Comparison of ENCODE assay signal across 1 cellular context in the genomic region with DNA sequence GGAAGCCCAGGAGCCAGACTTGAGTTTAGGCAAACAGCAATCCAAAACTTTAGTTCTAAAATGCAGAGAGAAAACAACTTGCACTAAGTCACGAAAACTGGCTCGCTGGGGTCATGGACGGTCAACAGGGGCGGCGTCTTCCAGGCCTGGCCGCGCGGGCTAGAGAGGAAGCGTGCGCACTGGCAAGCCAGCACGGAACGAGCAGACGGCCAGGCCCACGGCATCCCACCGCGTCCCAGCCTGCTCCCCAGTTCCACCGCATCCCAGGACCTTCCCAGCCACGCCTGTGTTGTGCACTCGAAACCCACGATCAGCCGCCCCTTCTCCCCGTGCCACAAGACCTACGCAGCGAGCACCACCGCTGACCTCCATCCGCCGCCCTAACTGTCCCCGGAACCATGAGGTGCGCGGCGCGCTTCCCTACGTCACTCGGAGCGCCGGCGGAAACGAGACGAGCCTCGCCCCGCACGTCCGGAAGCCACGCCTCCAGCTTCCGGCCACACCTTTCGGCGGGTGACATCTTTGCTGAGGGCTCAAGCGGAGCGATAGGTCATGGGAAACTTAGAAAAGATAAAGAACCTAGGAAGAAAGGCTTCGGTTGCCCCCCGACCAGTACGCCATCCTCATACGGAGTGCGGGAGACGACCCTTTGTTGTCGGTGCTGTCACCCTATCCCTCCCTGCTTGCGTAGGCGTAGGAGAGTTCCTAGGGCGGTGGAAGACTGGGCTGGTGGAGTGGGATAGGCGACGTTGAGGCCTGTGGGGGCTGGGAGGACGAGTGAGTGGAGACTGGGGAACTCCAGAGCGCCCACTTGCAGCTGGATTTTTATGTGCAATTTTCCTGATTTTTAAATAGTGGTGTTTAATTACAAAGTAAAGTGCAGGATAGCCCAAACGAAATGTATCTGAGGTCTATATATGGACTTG.
TF ChIP-seq lines count a peak whose summit lies in the region.

A gene (minus strand): TSS at position 400 of the 926 bp plus-strand sequence. CDS start 2,460 bp downstream, outside the sequence.

TF ChIP-seq in HepG2, 621 proteins besides CTCF, POLR2A, EP300 and RAD21 (continued from another document and continues in another):
- TF ChIP-seq, protein P1, sequence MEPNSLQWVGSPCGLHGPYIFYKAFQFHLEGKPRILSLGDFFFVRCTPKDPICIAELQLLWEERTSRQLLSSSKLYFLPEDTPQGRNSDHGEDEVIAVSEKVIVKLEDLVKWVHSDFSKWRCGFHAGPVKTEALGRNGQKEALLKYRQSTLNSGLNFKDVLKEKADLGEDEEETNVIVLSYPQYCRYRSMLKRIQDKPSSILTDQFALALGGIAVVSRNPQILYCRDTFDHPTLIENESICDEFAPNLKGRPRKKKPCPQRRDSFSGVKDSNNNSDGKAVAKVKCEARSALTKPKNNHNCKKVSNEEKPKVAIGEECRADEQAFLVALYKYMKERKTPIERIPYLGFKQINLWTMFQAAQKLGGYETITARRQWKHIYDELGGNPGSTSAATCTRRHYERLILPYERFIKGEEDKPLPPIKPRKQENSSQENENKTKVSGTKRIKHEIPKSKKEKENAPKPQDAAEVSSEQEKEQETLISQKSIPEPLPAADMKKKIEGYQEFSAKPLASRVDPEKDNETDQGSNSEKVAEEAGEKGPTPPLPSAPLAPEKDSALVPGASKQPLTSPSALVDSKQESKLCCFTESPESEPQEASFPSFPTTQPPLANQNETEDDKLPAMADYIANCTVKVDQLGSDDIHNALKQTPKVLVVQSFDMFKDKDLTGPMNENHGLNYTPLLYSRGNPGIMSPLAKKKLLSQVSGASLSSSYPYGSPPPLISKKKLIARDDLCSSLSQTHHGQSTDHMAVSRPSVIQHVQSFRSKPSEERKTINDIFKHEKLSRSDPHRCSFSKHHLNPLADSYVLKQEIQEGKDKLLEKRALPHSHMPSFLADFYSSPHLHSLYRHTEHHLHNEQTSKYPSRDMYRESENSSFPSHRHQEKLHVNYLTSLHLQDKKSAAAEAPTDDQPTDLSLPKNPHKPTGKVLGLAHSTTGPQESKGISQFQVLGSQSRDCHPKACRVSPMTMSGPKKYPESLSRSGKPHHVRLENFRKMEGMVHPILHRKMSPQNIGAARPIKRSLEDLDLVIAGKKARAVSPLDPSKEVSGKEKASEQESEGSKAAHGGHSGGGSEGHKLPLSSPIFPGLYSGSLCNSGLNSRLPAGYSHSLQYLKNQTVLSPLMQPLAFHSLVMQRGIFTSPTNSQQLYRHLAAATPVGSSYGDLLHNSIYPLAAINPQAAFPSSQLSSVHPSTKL (CRISPR knock-in tag; IDR thresholded peaks at IDR 0.05) = peak; percentile 48
- TF ChIP-seq, protein P2, sequence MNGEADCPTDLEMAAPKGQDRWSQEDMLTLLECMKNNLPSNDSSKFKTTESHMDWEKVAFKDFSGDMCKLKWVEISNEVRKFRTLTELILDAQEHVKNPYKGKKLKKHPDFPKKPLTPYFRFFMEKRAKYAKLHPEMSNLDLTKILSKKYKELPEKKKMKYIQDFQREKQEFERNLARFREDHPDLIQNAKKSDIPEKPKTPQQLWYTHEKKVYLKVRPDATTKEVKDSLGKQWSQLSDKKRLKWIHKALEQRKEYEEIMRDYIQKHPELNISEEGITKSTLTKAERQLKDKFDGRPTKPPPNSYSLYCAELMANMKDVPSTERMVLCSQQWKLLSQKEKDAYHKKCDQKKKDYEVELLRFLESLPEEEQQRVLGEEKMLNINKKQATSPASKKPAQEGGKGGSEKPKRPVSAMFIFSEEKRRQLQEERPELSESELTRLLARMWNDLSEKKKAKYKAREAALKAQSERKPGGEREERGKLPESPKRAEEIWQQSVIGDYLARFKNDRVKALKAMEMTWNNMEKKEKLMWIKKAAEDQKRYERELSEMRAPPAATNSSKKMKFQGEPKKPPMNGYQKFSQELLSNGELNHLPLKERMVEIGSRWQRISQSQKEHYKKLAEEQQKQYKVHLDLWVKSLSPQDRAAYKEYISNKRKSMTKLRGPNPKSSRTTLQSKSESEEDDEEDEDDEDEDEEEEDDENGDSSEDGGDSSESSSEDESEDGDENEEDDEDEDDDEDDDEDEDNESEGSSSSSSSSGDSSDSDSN (CRISPR knock-in tag; IDR thresholded peaks at IDR 0.05) = peak; percentile 93
- no peak; the same call in 1 of the 2 replicates for TF ChIP-seq ZNF460 (CRISPR knock-in tag; IDR thresholded peaks at IDR 0.05; ENCODE audit: borderline replicate concordance)
- no peak for TF ChIP-seq HNF4G (IDR thresholded peaks at IDR 0.05; ENCODE audit: borderline replicate concordance, low read depth, low read length)
- TF ChIP-seq HNF4G (CRISPR knock-in tag; IDR thresholded peaks at IDR 0.05; ENCODE audit: borderline replicate concordance, low read depth) = no peak
- TF ChIP-seq, protein P3, sequence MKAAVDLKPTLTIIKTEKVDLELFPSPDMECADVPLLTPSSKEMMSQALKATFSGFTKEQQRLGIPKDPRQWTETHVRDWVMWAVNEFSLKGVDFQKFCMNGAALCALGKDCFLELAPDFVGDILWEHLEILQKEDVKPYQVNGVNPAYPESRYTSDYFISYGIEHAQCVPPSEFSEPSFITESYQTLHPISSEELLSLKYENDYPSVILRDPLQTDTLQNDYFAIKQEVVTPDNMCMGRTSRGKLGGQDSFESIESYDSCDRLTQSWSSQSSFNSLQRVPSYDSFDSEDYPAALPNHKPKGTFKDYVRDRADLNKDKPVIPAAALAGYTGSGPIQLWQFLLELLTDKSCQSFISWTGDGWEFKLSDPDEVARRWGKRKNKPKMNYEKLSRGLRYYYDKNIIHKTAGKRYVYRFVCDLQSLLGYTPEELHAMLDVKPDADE (CRISPR knock-in tag; IDR thresholded peaks at IDR 0.05) = peak; percentile 51; the same call in 1 of the 2 replicates
- TF ChIP-seq ZNF703 (CRISPR knock-in tag; IDR thresholded peaks at IDR 0.05; ENCODE audit: borderline replicate concordance) = peak; percentile 76; the same call in 1 of the 2 replicates
- TF ChIP-seq ZNF337 (CRISPR knock-in tag; IDR thresholded peaks at IDR 0.05; ENCODE audit: borderline replicate concordance, low read depth) = no peak; the same call in 1 of the 2 replicates
- TF ChIP-seq, protein P4, sequence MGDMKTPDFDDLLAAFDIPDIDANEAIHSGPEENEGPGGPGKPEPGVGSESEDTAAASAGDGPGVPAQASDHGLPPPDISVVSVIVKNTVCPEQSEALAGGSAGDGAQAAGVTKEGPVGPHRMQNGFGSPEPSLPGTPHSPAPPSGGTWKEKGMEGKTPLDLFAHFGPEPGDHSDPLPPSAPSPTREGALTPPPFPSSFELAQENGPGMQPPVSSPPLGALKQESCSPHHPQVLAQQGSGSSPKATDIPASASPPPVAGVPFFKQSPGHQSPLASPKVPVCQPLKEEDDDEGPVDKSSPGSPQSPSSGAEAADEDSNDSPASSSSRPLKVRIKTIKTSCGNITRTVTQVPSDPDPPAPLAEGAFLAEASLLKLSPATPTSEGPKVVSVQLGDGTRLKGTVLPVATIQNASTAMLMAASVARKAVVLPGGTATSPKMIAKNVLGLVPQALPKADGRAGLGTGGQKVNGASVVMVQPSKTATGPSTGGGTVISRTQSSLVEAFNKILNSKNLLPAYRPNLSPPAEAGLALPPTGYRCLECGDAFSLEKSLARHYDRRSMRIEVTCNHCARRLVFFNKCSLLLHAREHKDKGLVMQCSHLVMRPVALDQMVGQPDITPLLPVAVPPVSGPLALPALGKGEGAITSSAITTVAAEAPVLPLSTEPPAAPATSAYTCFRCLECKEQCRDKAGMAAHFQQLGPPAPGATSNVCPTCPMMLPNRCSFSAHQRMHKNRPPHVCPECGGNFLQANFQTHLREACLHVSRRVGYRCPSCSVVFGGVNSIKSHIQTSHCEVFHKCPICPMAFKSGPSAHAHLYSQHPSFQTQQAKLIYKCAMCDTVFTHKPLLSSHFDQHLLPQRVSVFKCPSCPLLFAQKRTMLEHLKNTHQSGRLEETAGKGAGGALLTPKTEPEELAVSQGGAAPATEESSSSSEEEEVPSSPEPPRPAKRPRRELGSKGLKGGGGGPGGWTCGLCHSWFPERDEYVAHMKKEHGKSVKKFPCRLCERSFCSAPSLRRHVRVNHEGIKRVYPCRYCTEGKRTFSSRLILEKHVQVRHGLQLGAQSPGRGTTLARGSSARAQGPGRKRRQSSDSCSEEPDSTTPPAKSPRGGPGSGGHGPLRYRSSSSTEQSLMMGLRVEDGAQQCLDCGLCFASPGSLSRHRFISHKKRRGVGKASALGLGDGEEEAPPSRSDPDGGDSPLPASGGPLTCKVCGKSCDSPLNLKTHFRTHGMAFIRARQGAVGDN (CRISPR knock-in tag; IDR thresholded peaks at IDR 0.05) = peak; percentile 95
- TF ChIP-seq, protein P5, sequence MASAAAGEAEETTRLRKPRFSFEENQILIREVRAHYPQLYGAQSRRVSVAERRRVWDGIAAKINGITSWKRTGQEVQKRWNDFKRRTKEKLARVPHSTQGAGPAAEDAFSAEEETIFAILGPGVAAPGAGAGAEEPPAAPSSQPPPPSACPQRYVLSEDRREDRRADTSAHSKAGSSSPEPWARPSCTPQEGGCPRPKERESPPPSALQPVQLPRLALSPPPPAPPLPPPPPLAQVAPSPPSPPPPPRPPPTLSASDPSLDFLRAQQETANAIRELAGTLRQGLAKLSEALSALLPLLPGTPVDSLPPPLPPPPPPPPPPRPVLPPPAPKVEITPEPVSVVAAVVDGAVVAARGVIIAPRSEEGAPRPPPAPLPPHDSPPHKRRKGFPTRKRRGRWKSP (CRISPR knock-in tag; IDR thresholded peaks at IDR 0.05) = peak; percentile 94; the same call in 1 of the 2 replicates
- TF ChIP-seq ZNF674 (CRISPR knock-in tag; IDR thresholded peaks at IDR 0.05; ENCODE audit: low read depth) = 0 out of 2 replicates have a peak, but pooled peaks have one; percentile 66
- TF ChIP-seq, protein P6, sequence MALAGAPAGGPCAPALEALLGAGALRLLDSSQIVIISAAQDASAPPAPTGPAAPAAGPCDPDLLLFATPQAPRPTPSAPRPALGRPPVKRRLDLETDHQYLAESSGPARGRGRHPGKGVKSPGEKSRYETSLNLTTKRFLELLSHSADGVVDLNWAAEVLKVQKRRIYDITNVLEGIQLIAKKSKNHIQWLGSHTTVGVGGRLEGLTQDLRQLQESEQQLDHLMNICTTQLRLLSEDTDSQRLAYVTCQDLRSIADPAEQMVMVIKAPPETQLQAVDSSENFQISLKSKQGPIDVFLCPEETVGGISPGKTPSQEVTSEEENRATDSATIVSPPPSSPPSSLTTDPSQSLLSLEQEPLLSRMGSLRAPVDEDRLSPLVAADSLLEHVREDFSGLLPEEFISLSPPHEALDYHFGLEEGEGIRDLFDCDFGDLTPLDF (CRISPR knock-in tag; IDR thresholded peaks at IDR 0.05) = peak; percentile 80
- TF ChIP-seq, protein P7, sequence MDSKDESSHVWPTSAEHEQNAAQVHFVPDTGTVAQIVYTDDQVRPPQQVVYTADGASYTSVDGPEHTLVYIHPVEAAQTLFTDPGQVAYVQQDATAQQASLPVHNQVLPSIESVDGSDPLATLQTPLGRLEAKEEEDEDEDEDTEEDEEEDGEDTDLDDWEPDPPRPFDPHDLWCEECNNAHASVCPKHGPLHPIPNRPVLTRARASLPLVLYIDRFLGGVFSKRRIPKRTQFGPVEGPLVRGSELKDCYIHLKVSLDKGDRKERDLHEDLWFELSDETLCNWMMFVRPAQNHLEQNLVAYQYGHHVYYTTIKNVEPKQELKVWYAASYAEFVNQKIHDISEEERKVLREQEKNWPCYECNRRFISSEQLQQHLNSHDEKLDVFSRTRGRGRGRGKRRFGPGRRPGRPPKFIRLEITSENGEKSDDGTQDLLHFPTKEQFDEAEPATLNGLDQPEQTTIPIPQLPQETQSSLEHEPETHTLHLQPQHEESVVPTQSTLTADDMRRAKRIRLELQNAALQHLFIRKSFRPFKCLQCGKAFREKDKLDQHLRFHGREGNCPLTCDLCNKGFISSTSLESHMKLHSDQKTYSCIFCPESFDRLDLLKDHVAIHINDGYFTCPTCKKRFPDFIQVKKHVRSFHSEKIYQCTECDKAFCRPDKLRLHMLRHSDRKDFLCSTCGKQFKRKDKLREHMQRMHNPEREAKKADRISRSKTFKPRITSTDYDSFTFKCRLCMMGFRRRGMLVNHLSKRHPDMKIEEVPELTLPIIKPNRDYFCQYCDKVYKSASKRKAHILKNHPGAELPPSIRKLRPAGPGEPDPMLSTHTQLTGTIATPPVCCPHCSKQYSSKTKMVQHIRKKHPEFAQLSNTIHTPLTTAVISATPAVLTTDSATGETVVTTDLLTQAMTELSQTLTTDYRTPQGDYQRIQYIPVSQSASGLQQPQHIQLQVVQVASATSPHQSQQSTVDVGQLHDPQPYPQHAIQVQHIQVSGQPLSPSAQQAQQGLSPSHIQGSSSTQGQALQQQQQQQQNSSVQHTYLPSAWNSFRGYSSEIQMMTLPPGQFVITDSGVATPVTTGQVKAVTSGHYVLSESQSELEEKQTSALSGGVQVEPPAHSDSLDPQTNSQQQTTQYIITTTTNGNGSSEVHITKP (CRISPR knock-in tag; IDR thresholded peaks at IDR 0.05; ENCODE audit: low read depth) = peak; percentile 82
- TF ChIP-seq REL (CRISPR knock-in tag; conservative IDR thresholded peaks at IDR 0.05) = peak; percentile 97
- TF ChIP-seq, protein P8, sequence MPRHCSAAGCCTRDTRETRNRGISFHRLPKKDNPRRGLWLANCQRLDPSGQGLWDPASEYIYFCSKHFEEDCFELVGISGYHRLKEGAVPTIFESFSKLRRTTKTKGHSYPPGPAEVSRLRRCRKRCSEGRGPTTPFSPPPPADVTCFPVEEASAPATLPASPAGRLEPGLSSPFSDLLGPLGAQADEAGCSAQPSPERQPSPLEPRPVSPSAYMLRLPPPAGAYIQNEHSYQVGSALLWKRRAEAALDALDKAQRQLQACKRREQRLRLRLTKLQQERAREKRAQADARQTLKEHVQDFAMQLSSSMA (CRISPR knock-in tag; IDR thresholded peaks at IDR 0.05) = peak; percentile 91; the same call in 1 of the 2 replicates
- TF ChIP-seq TSC22D2 (CRISPR knock-in tag; IDR thresholded peaks at IDR 0.05; ENCODE audit: borderline replicate concordance) = peak; percentile 86; the same call in 1 of the 2 replicates
- TF ChIP-seq NFE2L1 (CRISPR knock-in tag; IDR thresholded peaks at IDR 0.05; ENCODE audit: borderline replicate concordance) = no peak
- peak; percentile 53; the same call in 1 of the 2 replicates for TF ChIP-seq RELA (CRISPR knock-in tag; IDR thresholded peaks at IDR 0.05)
- TF ChIP-seq ZSCAN9 (CRISPR knock-in tag; IDR thresholded peaks at IDR 0.05; ENCODE audit: borderline replicate concordance) = no peak; the same call in none of the 2 replicates
- TF ChIP-seq NKX3-1 (CRISPR knock-in tag; IDR thresholded peaks at IDR 0.05) = peak; percentile 79; the same call in 1 of the 2 replicates
- TF ChIP-seq MYC (CRISPR knock-in tag; IDR thresholded peaks at IDR 0.05; ENCODE audit: borderline replicate concordance) = peak; percentile 100
- peak; percentile 73 for TF ChIP-seq AGO1 (IDR thresholded peaks at IDR 0.05; ENCODE audit: low read depth, low read length, poor library complexity, severe bottlenecking)
- peak; percentile 93 for TF ChIP-seq KMT2A (CRISPR knock-in tag; IDR thresholded peaks at IDR 0.05)
- TF ChIP-seq, protein P9, sequence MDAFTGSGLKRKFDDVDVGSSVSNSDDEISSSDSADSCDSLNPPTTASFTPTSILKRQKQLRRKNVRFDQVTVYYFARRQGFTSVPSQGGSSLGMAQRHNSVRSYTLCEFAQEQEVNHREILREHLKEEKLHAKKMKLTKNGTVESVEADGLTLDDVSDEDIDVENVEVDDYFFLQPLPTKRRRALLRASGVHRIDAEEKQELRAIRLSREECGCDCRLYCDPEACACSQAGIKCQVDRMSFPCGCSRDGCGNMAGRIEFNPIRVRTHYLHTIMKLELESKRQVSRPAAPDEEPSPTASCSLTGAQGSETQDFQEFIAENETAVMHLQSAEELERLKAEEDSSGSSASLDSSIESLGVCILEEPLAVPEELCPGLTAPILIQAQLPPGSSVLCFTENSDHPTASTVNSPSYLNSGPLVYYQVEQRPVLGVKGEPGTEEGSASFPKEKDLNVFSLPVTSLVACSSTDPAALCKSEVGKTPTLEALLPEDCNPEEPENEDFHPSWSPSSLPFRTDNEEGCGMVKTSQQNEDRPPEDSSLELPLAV (CRISPR knock-in tag; conservative IDR thresholded peaks at IDR 0.05; ENCODE audit: low read depth) = no peak
- peak; percentile 92; the same call in 1 of the 2 replicates for TF ChIP-seq KDM5A (IDR thresholded peaks at IDR 0.05; ENCODE audit: borderline replicate concordance, low read length)
